In the genomic region with DNA sequence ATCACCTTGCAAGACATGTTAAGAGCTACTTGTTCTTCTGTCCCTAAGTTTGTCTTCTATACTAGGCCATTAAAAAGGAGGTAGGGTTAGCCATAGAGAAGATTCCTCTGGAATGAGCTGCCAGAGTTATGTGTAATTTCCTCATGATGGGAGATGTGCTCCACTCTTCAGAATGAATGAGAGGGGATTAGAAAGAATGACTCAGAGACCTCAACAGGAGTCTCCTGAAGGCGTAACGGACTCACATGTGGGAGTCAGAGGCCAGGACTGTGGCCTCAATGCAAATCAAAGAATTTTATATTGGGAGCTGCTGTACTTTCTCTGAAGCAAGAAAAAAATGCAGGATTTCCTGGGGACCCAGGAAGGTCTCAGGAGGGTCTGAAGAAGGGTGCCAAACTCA, we compare ENCODE assay signal across 19 cellular contexts.
DNase-seq lines count a peak whose midpoint lies in the region; ATAC-seq, FAIRE-seq and TF ChIP-seq lines count a peak whose summit lies in the region.
"Had no signal": no experiment of that assay in that cellular context is flagged by ENCODE, and none has a peak within 500 bp of the region (broad histone marks: within the 10 kb centered on the region; RNA-seq: fewer than 3 reads in every experiment).

No MANE protein-coding gene starts in this region.

- H3K4me3 Mint-ChIP-seq in activated CD8-positive, alpha-beta T cell treated with anti-CD3 and anti-CD28 coated beads, Interleukin-2, amount 10 ng/mL, durations not matched to agents 7 days and 5 days, result no peak overlapping the region
- H3K4me3 Mint-ChIP-seq in osteocyte (ENCODE audit: unreplicated experiment), result no peak overlapping the region
- H3K4me3 Mint-ChIP-seq: neural crest cell, type B pancreatic cell had no signal

- FAIRE-seq in bronchial epithelial cell (lab: Jason Lieb, UNC), result no peak

- no peaks in the 10 kb centered on the region for H3K36me3 Mint-ChIP-seq in activated CD8-positive, alpha-beta T cell treated with anti-CD3 and anti-CD28 coated beads, Interleukin-2, amount 10 ng/mL, durations not matched to agents 7 days and 5 days (ENCODE audit: low read depth)
- no peaks in the 10 kb centered on the region for H3K36me3 Mint-ChIP-seq in osteocyte (ENCODE audit: unreplicated experiment)
- H3K36me3 Mint-ChIP-seq: type B pancreatic cell had no signal

- intact Hi-C loops in testis (cut with DNase I; ENCODE audit: low total_unique reads), result no loop called here

- no peaks in the 10 kb centered on the region for H3K36me3 ChIP-seq in bronchial epithelial cell (ENCODE audit: control insufficient read depth, insufficient read depth, low read length)
- no peaks in the 10 kb centered on the region for H3K36me3 ChIP-seq in testis (ENCODE audit: low read depth, missing control alignments)
- H3K36me3 ChIP-seq: BE2C, right lobe of liver had no signal

- H3K27me3 ChIP-seq in bronchial epithelial cell (ENCODE audit: control insufficient read depth, insufficient read depth, low read length) (no peaks in the 10 kb centered on the region), testis (no peaks in the 10 kb centered on the region)
- H3K27me3 ChIP-seq: BE2C, body of pancreas, right lobe of liver had no signal

- peak; percentile 95 for DNase-seq in ELR (ENCODE audit: low read depth)
- DNase-seq in NCI-H226, result peak; percentile 43
- DNase-seq in bronchial epithelial cell (ENCODE audit: low read depth), result peak; percentile 70
- DNase-seq in renal cortical epithelial cell (ENCODE audit: low read depth), result peak; percentile 56
- no peak for DNase-seq in activated CD8-positive, alpha-beta T cell treated with anti-CD3 and anti-CD28 coated beads, Interleukin-2, amount 10 ng/mL, durations not matched to agents 7 days and 5 days
- DNase-seq in osteocyte (ENCODE audit: extremely low spot score, unreplicated experiment), result no peak
- no peak for DNase-seq in NCI-H2227 treated with DMSO at 0.1 percent for 48 hours (lab: John Stamatoyannopoulos, UW)
- no peak for DNase-seq in testis
- DNase-seq: activated effector memory CD4-positive, alpha-beta T cell treated with anti-CD3 and anti-CD28 coated beads, Interleukin-2, amount 50 U/mL, for 16 hours; BE2C; body of pancreas; DMS153; KG1; NCI-H1694; NCI-H526; PC-9; right lobe of liver had no signal

- no peaks in the 10 kb centered on the region for H3K4me1 ChIP-seq in testis
- H3K4me1 ChIP-seq: BE2C, body of pancreas, right lobe of liver had no signal

- WGBS in testis, 2 donors, result 79 to 80% methylated on average over 2 of the region's 2 CpGs

- H3K9me3 ChIP-seq in testis, result no peaks in the 10 kb centered on the region
- H3K9me3 ChIP-seq: BE2C, body of pancreas, right lobe of liver had no signal

- no peaks in the 10 kb centered on the region for H3K27me3 Mint-ChIP-seq in activated CD8-positive, alpha-beta T cell treated with anti-CD3 and anti-CD28 coated beads, Interleukin-2, amount 10 ng/mL, durations not matched to agents 7 days and 5 days (ENCODE audit: low read depth)
- H3K27me3 Mint-ChIP-seq in osteocyte (ENCODE audit: unreplicated experiment), result no peaks in the 10 kb centered on the region
- H3K27me3 Mint-ChIP-seq: type B pancreatic cell had no signal

- TF ChIP-seq CTCF in bronchial epithelial cell (IDR thresholded peaks at IDR 0.05; ENCODE audit: insufficient read depth, low read length, severe bottlenecking), result no peak
- TF ChIP-seq CTCF in osteocyte (IDR thresholded peaks at IDR 0.05), result no peak
- TF ChIP-seq CTCF in testis (IDR thresholded peaks at IDR 0.05), result no peak

- no peak overlapping the region for H3K4me3 ChIP-seq in bronchial epithelial cell (ENCODE audit: low read depth, low read length)
- no peak overlapping the region for H3K4me3 ChIP-seq in testis
- H3K4me3 ChIP-seq: body of pancreas, PC-9, right lobe of liver had no signal

- no peak for ATAC-seq in activated CD8-positive, alpha-beta T cell treated with anti-CD3 and anti-CD28 coated beads, Interleukin-2, amount 10 ng/mL, durations not matched to agents 7 days and 5 days
- ATAC-seq: body of pancreas, right lobe of liver had no signal

- CTCF ChIA-PET in activated CD8-positive, alpha-beta T cell treated with anti-CD3 and anti-CD28 coated beads, Interleukin-2, amount 10 ng/mL, durations not matched to agents 7 days and 5 days (lab: Charles Lee), result no interaction called here

- H3K27ac Mint-ChIP-seq in activated CD8-positive, alpha-beta T cell treated with anti-CD3 and anti-CD28 coated beads, Interleukin-2, amount 10 ng/mL, durations not matched to agents 7 days and 5 days, result no peak overlapping the region
- no peak overlapping the region for H3K27ac Mint-ChIP-seq in osteocyte (ENCODE audit: unreplicated experiment)
- H3K27ac Mint-ChIP-seq: type B pancreatic cell had no signal

- TF ChIP-seq POLR2A in testis (IDR thresholded peaks at IDR 0.05), result no peak

- H3K9me3 Mint-ChIP-seq in activated CD8-positive, alpha-beta T cell treated with anti-CD3 and anti-CD28 coated beads, Interleukin-2, amount 10 ng/mL, durations not matched to agents 7 days and 5 days (ENCODE audit: insufficient read depth), result no peaks in the 10 kb centered on the region
- H3K9me3 Mint-ChIP-seq in osteocyte (ENCODE audit: unreplicated experiment), result no peaks in the 10 kb centered on the region
- H3K9me3 Mint-ChIP-seq: neural crest cell, type B pancreatic cell had no signal

- H3K4me1 Mint-ChIP-seq in activated CD8-positive, alpha-beta T cell treated with anti-CD3 and anti-CD28 coated beads, Interleukin-2, amount 10 ng/mL, durations not matched to agents 7 days and 5 days (ENCODE audit: low read depth), result no peaks in the 10 kb centered on the region
- H3K4me1 Mint-ChIP-seq in osteocyte (ENCODE audit: unreplicated experiment), result no peaks in the 10 kb centered on the region
- H3K4me1 Mint-ChIP-seq: neural crest cell had no signal

- POLR2A ChIA-PET in activated CD8-positive, alpha-beta T cell treated with anti-CD3 and anti-CD28 coated beads, Interleukin-2, amount 10 ng/mL, durations not matched to agents 7 days and 5 days (lab: Charles Lee), result no interaction called here

- H3K27ac ChIP-seq in testis, result no peak overlapping the region
- H3K27ac ChIP-seq: body of pancreas, PC-9, right lobe of liver had no signal

Comparison
In these comparisons a context has a peak if more than half of its experiments do, and no peak if none do; other contexts are left out.
1. DNase-seq: peak in ELR (single experiment), NCI-H226 (single experiment), bronchial epithelial cell (single experiment) and renal cortical epithelial cell (single experiment); none in activated CD8-positive, alpha-beta T cell treated with anti-CD3 and anti-CD28 coated beads, Interleukin-2, amount 10 ng/mL, durations not matched to agents 7 days and 5 days (single experiment), osteocyte (single experiment), NCI-H2227 treated with DMSO at 0.1 percent for 48 hours (single experiment) and testis (single experiment).